In the genomic region with DNA sequence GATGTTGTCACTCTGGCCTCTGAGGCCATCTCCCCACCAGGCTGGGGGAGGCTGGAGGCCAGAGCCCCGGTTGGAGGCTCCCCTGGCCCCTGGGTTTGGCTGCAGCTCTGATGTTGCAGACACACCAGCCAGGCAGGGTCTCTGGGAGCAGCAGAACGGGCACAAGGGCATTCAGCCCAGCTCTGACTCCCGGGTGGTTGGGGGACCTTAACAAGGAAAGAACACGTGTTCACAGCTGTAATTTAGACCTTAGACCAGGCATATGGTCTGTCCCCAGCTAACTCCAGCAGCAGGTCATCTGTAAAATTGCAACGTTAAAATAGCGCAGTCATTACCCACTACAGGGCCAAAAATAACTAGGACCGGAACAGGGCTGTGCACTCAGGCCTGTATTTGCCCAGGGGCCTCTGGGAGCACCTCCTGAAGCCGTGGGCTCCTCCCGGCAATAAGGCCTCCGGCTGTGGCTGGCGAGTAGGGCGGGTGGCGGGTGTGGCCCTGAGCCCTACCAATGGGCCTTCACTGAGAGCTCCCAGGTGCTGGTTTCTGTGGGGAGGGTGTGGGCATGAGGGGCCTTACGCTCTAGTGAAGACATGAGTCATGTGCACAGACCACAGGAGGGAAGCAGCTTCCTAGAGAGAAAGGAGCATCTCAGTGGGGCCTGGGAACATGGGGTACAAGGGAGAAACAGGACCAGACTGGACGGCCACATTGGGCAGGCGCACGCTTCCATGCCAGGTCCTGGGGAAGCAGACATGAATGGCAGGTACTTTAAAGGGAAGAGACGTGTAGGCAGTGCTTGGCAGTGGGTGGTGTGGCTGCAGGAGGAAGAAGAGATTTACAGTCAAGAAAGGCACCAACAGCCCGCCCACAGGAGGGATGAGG, we compare ENCODE assay signal across 8 cellular contexts.
DNase-seq lines count a peak whose midpoint lies in the region; ATAC-seq and TF ChIP-seq lines count a peak whose summit lies in the region.

No MANE protein-coding gene starts in this region.

- DNase-seq in CD1c-positive myeloid dendritic cell (ENCODE audit: extremely low spot score) (peak; percentile 74), kidney tubule cell (ENCODE audit: low spot score) (peak; percentile 90), COLO829 (ENCODE audit: low spot score) (no peak)
- peak; percentile 61 for DNase-seq in stimulated activated CD8-positive, alpha-beta memory T cell treated with anti-CD3 and anti-CD28 coated beads, Interleukin-4, amount 100 ng/mL, for 24 hours (ENCODE audit: low read depth)

- ATAC-seq in GM19438 (IDR thresholded peaks at IDR 0.05; ENCODE audit: low read depth, unreplicated experiment) (peak; percentile 89), HG03460 (IDR thresholded peaks at IDR 0.05; ENCODE audit: unreplicated experiment) (peak; percentile 91)

- peaks cover 2% of the 10 kb centered on the region for H3K36me3 Mint-ChIP-seq in activated naive CD8-positive, alpha-beta T cell

- H3K4me3 ChIP-seq in SU-DHL-6 (ENCODE audit: insufficient read depth, low read length, poor library complexity, severe bottlenecking): no peak overlapping the region

- H3K27ac Mint-ChIP-seq in activated naive CD8-positive, alpha-beta T cell: peak overlapping the region; percentile 98

- no peak overlapping the region for H2AFZ ChIP-seq in SU-DHL-6 (ENCODE audit: low read depth, low read length, severe bottlenecking)

- peak overlapping the region; percentile 87 for H3K4me3 Mint-ChIP-seq in activated naive CD8-positive, alpha-beta T cell

- H3K9me3 Mint-ChIP-seq in activated naive CD8-positive, alpha-beta T cell (ENCODE audit: low read depth): no peaks in the 10 kb centered on the region

- no peaks in the 10 kb centered on the region for H3K79me2 ChIP-seq in SU-DHL-6 (ENCODE audit: insufficient read depth, low read length)

- peak overlapping the region; percentile 6 for H3K4me2 ChIP-seq in SU-DHL-6 (ENCODE audit: low read depth, low read length, poor library complexity, severe bottlenecking)

- H3K9ac ChIP-seq in SU-DHL-6 (ENCODE audit: low read length): no peak overlapping the region

- 0 out of 2 replicates have a peak overlapping the region, but pooled peaks have one; percentile 7 for H3K27ac ChIP-seq in SU-DHL-6 (ENCODE audit: low read depth, low read length)

- H3K36me3 ChIP-seq in SU-DHL-6 (ENCODE audit: low read length): no peaks in the 10 kb centered on the region

- no peaks in the 10 kb centered on the region for H3K9me3 ChIP-seq in SU-DHL-6 (ENCODE audit: insufficient read depth, low read length)

- TF ChIP-seq CTCF in SU-DHL-6 (IDR thresholded peaks at IDR 0.05; ENCODE audit: insufficient read depth, low read length, poor library complexity, severe bottlenecking): no peak

- H3K27me3 Mint-ChIP-seq in activated naive CD8-positive, alpha-beta T cell: no peaks in the 10 kb centered on the region

- peaks cover 92% of the 10 kb centered on the region for H3K4me1 Mint-ChIP-seq in activated naive CD8-positive, alpha-beta T cell (ENCODE audit: low read depth)

- H3F3A ChIP-seq in SU-DHL-6 (ENCODE audit: insufficient read depth): peaks cover 7% of the 10 kb centered on the region; the same call in 1 of the 2 replicates

- H4K20me1 ChIP-seq in SU-DHL-6 (ENCODE audit: low read depth, low read length): no peaks in the 10 kb centered on the region

- H3K27me3 ChIP-seq in SU-DHL-6 (ENCODE audit: low read length): no peaks in the 10 kb centered on the region

- H3K9me2 ChIP-seq in SU-DHL-6 (replicated peaks; ENCODE audit: insufficient read depth, low read length): no peaks in the 10 kb centered on the region
